Comparison of ENCODE assay signal across 15 cellular contexts in genomic region chr3:30285188-30286006, GRCh38.
DNase-seq lines count a peak whose midpoint lies in the region; FAIRE-seq and TF ChIP-seq lines count a peak whose summit lies in the region.
"Had no signal": no experiment of that assay in that cellular context is flagged by ENCODE, and none has a peak within 500 bp of the region (broad histone marks: within the 10 kb centered on the region; RNA-seq: fewer than 3 reads in every experiment).

No MANE protein-coding gene starts in this region.

- no peak overlapping the region for H3K23ac ChIP-seq in mesendoderm (ENCODE audit: low read length)

- no peaks in the 10 kb centered on the region for H4K20me1 ChIP-seq in endothelial cell of umbilical vein (replicated peaks; ENCODE audit: control insufficient read depth, extremely low read depth, insufficient read depth, low read length)

- H2BK15ac ChIP-seq in mesendoderm (replicated peaks; ENCODE audit: low read depth), result peak overlapping the region; percentile 19

- no peak overlapping the region for H2AFZ ChIP-seq in endothelial cell of umbilical vein (ENCODE audit: low read depth, low read length)

- H3K4me3 ChIP-seq in endothelial cell of umbilical vein (replicated peaks in 1 of 3; ENCODE audit: insufficient read depth in 1 of 3, low read depth in 1 of 3, low read length in 3 of 3) (no peak overlapping the region), mesendoderm (ENCODE audit: low read length) (no peak overlapping the region), tibial artery (no peak overlapping the region), H7 (ENCODE audit: insufficient read depth, low read depth, low read length) (no peak overlapping the region)
- H3K4me3 ChIP-seq: cardiac muscle cell had no signal

- H3K4me2 ChIP-seq in endothelial cell of umbilical vein (ENCODE audit: insufficient read depth, low read length) (peak overlapping the region; percentile 26), mesendoderm (ENCODE audit: low read length) (no peak overlapping the region)

- H3K27ac ChIP-seq in endothelial cell of umbilical vein (ENCODE audit: insufficient read depth, low read depth, low read length) (peak overlapping the region; percentile 60), mesendoderm (ENCODE audit: low read depth, low read length) (no peak overlapping the region), tibial artery (peak overlapping the region; percentile 54 to 58)
- H3K27ac ChIP-seq: cardiac muscle cell had no signal

- H4K5ac ChIP-seq in mesendoderm (ENCODE audit: low read length), result no peak overlapping the region

- no peak overlapping the region for H3K18ac ChIP-seq in mesendoderm (ENCODE audit: low read length)

- no peak overlapping the region for H4K8ac ChIP-seq in mesendoderm (ENCODE audit: low read depth, low read length)

- no peak overlapping the region for H2BK5ac ChIP-seq in mesendoderm (ENCODE audit: low read length)

- H3K36me3 ChIP-seq in endothelial cell of umbilical vein (ENCODE audit: control insufficient read depth in 2 of 2, extremely low read depth in 1 of 2, insufficient read depth in 2 of 2, low read length in 2 of 2) (no peaks in the 10 kb centered on the region), mesendoderm (ENCODE audit: control insufficient read depth, insufficient read depth, low read length) (no peaks in the 10 kb centered on the region), tibial artery (no peaks in the 10 kb centered on the region), H7 (replicated peaks; ENCODE audit: control insufficient read depth, insufficient read depth, low read length) (no peaks in the 10 kb centered on the region)
- H3K36me3 ChIP-seq: cardiac muscle cell had no signal

- H2BK120ac ChIP-seq in mesendoderm (ENCODE audit: low read depth, low read length), result peak overlapping the region; percentile 45

- no peaks in the 10 kb centered on the region for H3K79me1 ChIP-seq in mesendoderm (ENCODE audit: low read length)

- WGBS in mesendoderm (ENCODE audit: extremely low coverage, insufficient coverage, low lambda C conversion rate), result no CpG with 5 or more reads among the region's 5 CpGs

- no peak overlapping the region for H2AK5ac ChIP-seq in mesendoderm (ENCODE audit: low read length)

- CTCF ChIA-PET in endothelial cell of umbilical vein (lab: Charles Lee), result interaction anchor here (0.7 to 4.4 kb wide), 10 partner anchors 17 to 408 kb away, joined by 3 to 28 read pairs (median 4); partner anchors contain the start of gene TGFBR2

- no peak for TF ChIP-seq CTCF in endothelial cell of umbilical vein (IDR thresholded peaks at IDR 0.05; ENCODE audit: extremely low read depth in 1 of 2, insufficient read depth in 1 of 2, low read depth in 1 of 2, low read length in 2 of 2)
- TF ChIP-seq CTCF in tibial artery (IDR thresholded peaks at IDR 0.05), result no peak

- H3K79me2 ChIP-seq in endothelial cell of umbilical vein (ENCODE audit: control insufficient read depth, insufficient read depth, low read length) (no peaks in the 10 kb centered on the region), mesendoderm (ENCODE audit: control insufficient read depth, insufficient read depth, low read length) (no peaks in the 10 kb centered on the region)

- H3K27me3 ChIP-seq in endothelial cell of umbilical vein (ENCODE audit: control insufficient read depth in 2 of 2, insufficient read depth in 2 of 2, low read length in 2 of 2), result no peaks in the 10 kb centered on the region
- H3K27me3 ChIP-seq in mesendoderm (ENCODE audit: insufficient read depth, low read length, poor library complexity), result no peaks in the 10 kb centered on the region
- H3K27me3 ChIP-seq in tibial artery, result no peaks in the 10 kb centered on the region
- no peaks in the 10 kb centered on the region for H3K27me3 ChIP-seq in H7 (ENCODE audit: control insufficient read depth, insufficient read depth, low read length)
- H3K27me3 ChIP-seq: cardiac muscle cell had no signal

- FAIRE-seq in endothelial cell of umbilical vein (lab: Jason Lieb, UNC), result no peak

- no peaks in the 10 kb centered on the region for H3K9me1 ChIP-seq in endothelial cell of umbilical vein (replicated peaks; ENCODE audit: control insufficient read depth, extremely low read depth, insufficient read depth, low read length)

- BruUV-seq in endothelial cell of umbilical vein (replicated peaks; lab: Mats Ljungman, UMichigan), result no TSS peak

- DNase-seq in endothelial cell of umbilical vein (ENCODE audit: low read depth, low spot score) (peak; percentile 47), mesendoderm (no peak), tibial artery (no peak), H7 (no peak), DMS 273 (lab: John Stamatoyannopoulos, UW; ENCODE audit: unreplicated experiment) (no peak), NCI-H1694 (lab: John Stamatoyannopoulos, UW) (no peak), iPS-NIHi11 (ENCODE audit: low spot score) (no peak)
- DNase-seq: activated naive CD4-positive, alpha-beta T cell treated with anti-CD3 and anti-CD28 coated beads, Interleukin-2, amount 10 ng/mL, durations not matched to agents 7 days and 5 days; GDM1; KG1; NCI-H187 treated with DMSO at 0.1 percent for 48 hours; NCI-H748 treated with DMSO at 0.1 percent for 48 hours; stimulated activated CD4-positive, alpha-beta T cell treated with anti-CD3 and anti-CD28 coated beads, Interleukin-2, amount 100 ng/mL, for 48 hours had no signal

- H3K9me3 ChIP-seq in endothelial cell of umbilical vein (replicated peaks; ENCODE audit: control insufficient read depth, insufficient read depth, low read length), result no peaks in the 10 kb centered on the region
- H3K9me3 ChIP-seq in tibial artery, result no peaks in the 10 kb centered on the region

- POLR2A ChIA-PET in endothelial cell of umbilical vein (lab: Charles Lee), result no interaction called here

- H3K9ac ChIP-seq in endothelial cell of umbilical vein (replicated peaks; ENCODE audit: extremely low read depth, insufficient read depth, low read length) (peak overlapping the region; percentile 27), mesendoderm (ENCODE audit: low read length) (no peak overlapping the region)

- dilution Hi-C loops in endothelial cell of umbilical vein (cut with MboI; ENCODE audit: extremely low pct_ligation_motif_present, low sequenced_read_pairs), result no loop called here

- H3K4ac ChIP-seq in mesendoderm (ENCODE audit: low read depth, low read length), result no peak overlapping the region

- intact Hi-C loops in endothelial cell of umbilical vein (cut with micrococcal nuclease) (loop anchor here (1.0 to 2.0 kb wide), 3 partner anchors 57 to 173 kb away; no protein-coding TSS in a partner anchor), tibial artery (cut with DNase I; ENCODE audit: low total_unique reads) (no loop called here)

- H3K56ac ChIP-seq in mesendoderm (ENCODE audit: low read length), result no peak overlapping the region

- TF ChIP-seq POLR2A in endothelial cell of umbilical vein (IDR thresholded peaks at IDR 0.05; ENCODE audit: low read depth, low read length), result no peak

- H3K4me1 ChIP-seq in endothelial cell of umbilical vein (ENCODE audit: control insufficient read depth, extremely low read depth, insufficient read depth, low read length) (peaks cover 65% of the 10 kb centered on the region), mesendoderm (ENCODE audit: control insufficient read depth, low read depth, low read length) (no peaks in the 10 kb centered on the region), tibial artery (peaks cover 0 to 53% (median 26%) of the 10 kb centered on the region in 4 donors)

TF ChIP-seq in PFSK-1, 5 proteins besides CTCF, POLR2A, EP300 and RAD21 (continues in another document):
- TF ChIP-seq SIN3A (IDR thresholded peaks at IDR 0.05; ENCODE audit: borderline replicate concordance, insufficient read depth, low read length) (0 out of 2 replicates have a peak, but pooled peaks have one; percentile 16), POLR2AphosphoS5 (IDR thresholded peaks at IDR 0.05; ENCODE audit: low read depth, low read length) (no peak)

TF ChIP-seq in endothelial cell of umbilical vein, 7 proteins besides CTCF, POLR2A, EP300 and RAD21:
- no peak for TF ChIP-seq MYC (IDR thresholded peaks at IDR 0.05; ENCODE audit: low read depth, low read length)
- no peak for TF ChIP-seq JUN (IDR thresholded peaks at IDR 0.05; ENCODE audit: borderline replicate concordance, insufficient read depth, insufficient read length, low read depth)
- no peak for TF ChIP-seq FOS (IDR thresholded peaks at IDR 0.05; ENCODE audit: borderline replicate concordance, insufficient read depth, low read length)
- TF ChIP-seq POLR2AphosphoS5 (IDR thresholded peaks at IDR 0.05; ENCODE audit: insufficient read depth, low read depth, low read length), result no peak
- no peak for TF ChIP-seq MAX (IDR thresholded peaks at IDR 0.05; ENCODE audit: insufficient read depth, insufficient read length)
- TF ChIP-seq GATA2 (IDR thresholded peaks at IDR 0.05; ENCODE audit: insufficient read depth, insufficient read length, low read depth, low read length), result no peak
- TF ChIP-seq EZH2 (IDR thresholded peaks at IDR 0.05; ENCODE audit: borderline replicate concordance, low read depth, low read length, severe bottlenecking), result no peak
